Comparison of ENCODE assay signal across 17 cellular contexts in the genomic region with DNA sequence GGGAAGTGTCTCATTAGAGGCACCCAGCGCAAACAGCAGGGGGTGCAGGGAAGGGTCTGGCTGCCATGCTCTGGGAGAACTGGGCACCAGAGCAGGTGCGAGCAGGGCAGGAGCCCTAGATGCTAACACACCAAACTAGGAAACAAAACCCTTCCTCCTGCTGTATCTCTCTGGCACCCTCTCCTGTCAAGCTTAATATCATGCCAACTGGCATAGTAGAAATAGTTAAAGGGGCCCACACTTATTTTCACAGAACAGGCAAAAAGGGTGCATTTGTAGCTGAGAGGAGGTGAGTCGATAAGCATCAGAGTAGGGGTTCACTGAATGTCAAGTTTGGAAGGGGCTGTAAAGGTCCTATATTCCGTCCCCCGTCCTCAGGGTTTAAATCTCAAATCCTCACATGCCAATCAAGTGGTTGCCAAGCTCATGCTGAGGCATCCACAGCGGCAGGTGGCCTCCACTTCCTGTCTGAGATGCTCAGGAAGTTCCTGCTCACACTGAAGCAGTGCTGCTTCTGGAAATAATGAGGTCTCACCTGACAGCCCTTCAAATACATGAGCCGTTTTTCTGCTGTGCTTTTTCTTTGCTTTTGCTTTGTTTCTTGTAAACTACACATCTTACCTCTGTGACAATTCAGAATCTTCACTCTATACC. TPM values are rescaled to one million over a fixed set of nuclear protein-coding genes. Genes with fewer than 3 reads are reported as not detected.
DNase-seq lines count a peak whose midpoint lies in the region; ATAC-seq and TF ChIP-seq lines count a peak whose summit lies in the region.
"Had no signal": no experiment of that assay in that cellular context is flagged by ENCODE, and none has a peak within 500 bp of the region (broad histone marks: within the 10 kb centered on the region; RNA-seq: fewer than 3 reads in every experiment).

No MANE protein-coding gene starts in this region.

- H3K9me3 ChIP-seq in KOPT-K1 (ENCODE audit: insufficient read depth, low read length, poor library complexity, severe bottlenecking), result no peaks in the 10 kb centered on the region
- H3K9me3 ChIP-seq in suprapubic skin, result no peaks in the 10 kb centered on the region
- H3K9me3 ChIP-seq in MG63, result peaks cover 6% of the 10 kb centered on the region; the same call in 1 of the 2 replicates
- peaks cover 0 to 3% of the 10 kb centered on the region in 2 donors for H3K9me3 ChIP-seq in uterus
- H3K9me3 ChIP-seq: right lobe of liver had no signal

- H3K4me1 Mint-ChIP-seq in activated CD8-positive, alpha-beta memory T cell treated with anti-CD3 and anti-CD28 coated beads, Interleukin-2, amount 10 ng/mL, durations not matched to agents 7 days and 5 days, result peaks cover 68% of the 10 kb centered on the region
- peaks cover 87% of the 10 kb centered on the region for H3K4me1 Mint-ChIP-seq in activated naive CD4-positive, alpha-beta T cell treated with anti-CD3 and anti-CD28 coated beads, Interleukin-2, amount 50 U/mL, for 24 hours

- WGBS in suprapubic skin, result 87% methylated on average over 7 of the region's 7 CpGs

- H3K27ac Mint-ChIP-seq in activated CD8-positive, alpha-beta memory T cell treated with anti-CD3 and anti-CD28 coated beads, Interleukin-2, amount 10 ng/mL, durations not matched to agents 7 days and 5 days, result peak overlapping the region; percentile 3
- peak overlapping the region; percentile 78 for H3K27ac Mint-ChIP-seq in activated naive CD4-positive, alpha-beta T cell treated with anti-CD3 and anti-CD28 coated beads, Interleukin-2, amount 50 U/mL, for 24 hours

- CTCF ChIA-PET in activated CD8-positive, alpha-beta memory T cell treated with anti-CD3 and anti-CD28 coated beads, Interleukin-2, amount 10 ng/mL, durations not matched to agents 7 days and 5 days (lab: Charles Lee), result interaction anchor here (1.0 to 4.0 kb wide), 7 partner anchors 8 to 42 kb away, joined by 3 to 25 read pairs (median 4); a partner anchor contains a TSS

- H3K4me1 ChIP-seq in suprapubic skin (no peaks in the 10 kb centered on the region), uterus (no peaks in the 10 kb centered on the region)
- H3K4me1 ChIP-seq: right lobe of liver had no signal

- intact Hi-C loops in uterus (cut with DNase I; ENCODE audit: low total_unique reads), result no loop called here

- no peak for TF ChIP-seq CTCF in suprapubic skin (IDR thresholded peaks at IDR 0.05)
- no peak for TF ChIP-seq CTCF in uterus (IDR thresholded peaks at IDR 0.05)

- ATAC-seq in activated CD8-positive, alpha-beta memory T cell treated with anti-CD3 and anti-CD28 coated beads, Interleukin-2, amount 10 ng/mL, durations not matched to agents 7 days and 5 days, result peak; percentile 52
- ATAC-seq in stimulated activated naive CD8-positive, alpha-beta T cell treated with anti-CD3 and anti-CD28 coated beads, Interleukin-15, Interleukin-2, amounts not matched to agents 100 U/mL and 50 U/mL, for 24 hours, result no peak
- ATAC-seq: right lobe of liver had no signal

- peak overlapping the region; percentile 96 for H3K27ac ChIP-seq in KOPT-K1 (ENCODE audit: low read depth, low read length, poor library complexity, severe bottlenecking)
- H3K27ac ChIP-seq in suprapubic skin, result no peak overlapping the region
- no peak overlapping the region for H3K27ac ChIP-seq in uterus
- H3K27ac ChIP-seq: right lobe of liver had no signal

- H3K36me3 ChIP-seq in KOPT-K1 (ENCODE audit: insufficient read depth, low read length), result no peaks in the 10 kb centered on the region
- no peaks in the 10 kb centered on the region for H3K36me3 ChIP-seq in suprapubic skin
- no peaks in the 10 kb centered on the region for H3K36me3 ChIP-seq in MG63
- no peaks in the 10 kb centered on the region for H3K36me3 ChIP-seq in uterus
- H3K36me3 ChIP-seq: right lobe of liver had no signal

- peaks cover 34% of the 10 kb centered on the region for H3K36me3 Mint-ChIP-seq in activated CD8-positive, alpha-beta memory T cell treated with anti-CD3 and anti-CD28 coated beads, Interleukin-2, amount 10 ng/mL, durations not matched to agents 7 days and 5 days
- H3K36me3 Mint-ChIP-seq in activated naive CD4-positive, alpha-beta T cell treated with anti-CD3 and anti-CD28 coated beads, Interleukin-2, amount 50 U/mL, for 24 hours, result peaks cover 5% of the 10 kb centered on the region

- peaks cover 11% of the 10 kb centered on the region for H3K9me3 Mint-ChIP-seq in activated CD8-positive, alpha-beta memory T cell treated with anti-CD3 and anti-CD28 coated beads, Interleukin-2, amount 10 ng/mL, durations not matched to agents 7 days and 5 days (ENCODE audit: low read depth)
- H3K9me3 Mint-ChIP-seq in activated naive CD4-positive, alpha-beta T cell treated with anti-CD3 and anti-CD28 coated beads, Interleukin-2, amount 50 U/mL, for 24 hours, result peaks cover 4% of the 10 kb centered on the region

- no peak for DNase-seq in activated CD8-positive, alpha-beta memory T cell treated with anti-CD3 and anti-CD28 coated beads, Interleukin-2, amount 10 ng/mL, durations not matched to agents 7 days and 5 days
- no peak for DNase-seq in activated CD8-positive, alpha-beta memory T cell treated with anti-CD3 and anti-CD28 coated beads for 24 hours
- peak; percentile 31 for DNase-seq in stimulated activated naive CD8-positive, alpha-beta T cell treated with anti-CD3 and anti-CD28 coated beads, Interleukin-15, Interleukin-2, amounts not matched to agents 100 U/mL and 50 U/mL, for 24 hours
- no peak for DNase-seq in suprapubic skin (ENCODE audit: low spot score in 2 of 2)
- no peak for DNase-seq in MG63
- DNase-seq in uterus, result no peak
- DNase-seq: hypothalamus; midbrain; NCI-H1105; NCI-H2171; occipital lobe; right lobe of liver; SHP77; stimulated activated CD4-positive, alpha-beta T cell treated with anti-CD3 and anti-CD28 coated beads, Interleukin-2, amount 100 ng/mL, for 48 hours; T1000 had no signal

- H3K4me3 Mint-ChIP-seq in activated CD8-positive, alpha-beta memory T cell treated with anti-CD3 and anti-CD28 coated beads, Interleukin-2, amount 10 ng/mL, durations not matched to agents 7 days and 5 days, result no peak overlapping the region
- H3K4me3 Mint-ChIP-seq in activated naive CD4-positive, alpha-beta T cell treated with anti-CD3 and anti-CD28 coated beads, Interleukin-2, amount 50 U/mL, for 24 hours, result peak overlapping the region; percentile 39

- no peak for TF ChIP-seq EP300 in suprapubic skin (IDR thresholded peaks at IDR 0.05)

- H3K27me3 ChIP-seq in suprapubic skin, result no peaks in the 10 kb centered on the region
- H3K27me3 ChIP-seq in MG63, result no peaks in the 10 kb centered on the region
- H3K27me3 ChIP-seq in uterus, result no peaks in the 10 kb centered on the region
- H3K27me3 ChIP-seq: right lobe of liver had no signal

- no peak for TF ChIP-seq POLR2A in suprapubic skin (IDR thresholded peaks at IDR 0.05)
- TF ChIP-seq POLR2A in uterus (IDR thresholded peaks at IDR 0.05), result no peak

- H3K27me3 Mint-ChIP-seq in activated CD8-positive, alpha-beta memory T cell treated with anti-CD3 and anti-CD28 coated beads, Interleukin-2, amount 10 ng/mL, durations not matched to agents 7 days and 5 days, result no peaks in the 10 kb centered on the region
- H3K27me3 Mint-ChIP-seq in activated naive CD4-positive, alpha-beta T cell treated with anti-CD3 and anti-CD28 coated beads, Interleukin-2, amount 50 U/mL, for 24 hours, result no peaks in the 10 kb centered on the region

- H3K4me3 ChIP-seq in suprapubic skin (no peak overlapping the region), MG63 (no peak overlapping the region), uterus (no peak overlapping the region)
- H3K4me3 ChIP-seq: right lobe of liver had no signal

RNA-seq across cellular contexts. Expression of a gene that starts 14.9 kb away (rescaled TPM):
- 1 to 10 TPM; 1.3 to 3.3 TPM for total RNA-seq in activated CD8-positive, alpha-beta memory T cell treated with anti-CD3 and anti-CD28 coated beads, Interleukin-2, amount 10 ng/mL, durations not matched to agents 7 days and 5 days
- total RNA-seq in suprapubic skin (10 to 100 TPM; 15.8 to 51.5 (median 34.9) TPM), uterus (10 to 100 TPM; 11.8 to 61.5 (median 26.2) TPM)
- 15.6 and 19.0 TPM in 2 replicates for total RNA-seq in MG63 (2014; rRNA removed; shearing (Covaris generic); ENCODE audit: low replicate concordance)
